In the genomic region with DNA sequence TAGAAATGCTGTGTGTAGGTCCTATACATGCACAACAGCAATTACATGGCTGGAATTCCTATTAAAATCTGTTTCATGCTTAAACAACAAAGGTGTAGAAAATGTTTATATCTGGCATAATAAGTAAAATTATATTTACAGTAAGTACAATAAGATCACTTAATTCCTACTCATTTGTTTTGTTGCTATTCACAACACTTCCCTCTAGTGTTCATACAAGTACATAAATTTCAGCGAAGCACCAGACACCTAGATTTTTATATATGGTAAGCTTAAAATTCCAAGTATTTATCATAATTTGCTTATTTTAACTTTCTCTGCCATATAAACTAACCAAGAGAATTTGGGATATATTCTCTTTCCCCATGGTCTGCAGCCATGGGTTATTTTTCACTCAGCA, we compare ENCODE assay signal across 11 cellular contexts. TPM values are rescaled to one million over a fixed set of nuclear protein-coding genes. Genes with fewer than 3 reads are reported as not detected.
DNase-seq lines count a peak whose midpoint lies in the region; ATAC-seq, FAIRE-seq and TF ChIP-seq lines count a peak whose summit lies in the region.
"Had no signal": no experiment of that assay in that cellular context is flagged by ENCODE, and none has a peak within 500 bp of the region (broad histone marks: within the 10 kb centered on the region; RNA-seq: fewer than 3 reads in every experiment).

No MANE protein-coding gene starts in this region.

- no peak for ATAC-seq in HG02852 (IDR thresholded peaks at IDR 0.05; ENCODE audit: unreplicated experiment)

- POLR2A ChIA-PET in CD8-positive, alpha-beta memory T cell (lab: Charles Lee) = no interaction called here

- H3K27ac ChIP-seq in CD8-positive, alpha-beta memory T cell (ENCODE audit: low read depth, low read length) = no peak overlapping the region

- FAIRE-seq in H54 (lab: Jason Lieb, UNC) = peak; percentile 30
- FAIRE-seq: keratinocyte had no signal

- CTCF ChIA-PET in CD8-positive, alpha-beta memory T cell (lab: Charles Lee) = no interaction called here

- no peak for TF ChIP-seq POLR2A in H54 (IDR thresholded peaks at IDR 0.05; ENCODE audit: low read depth, low read length)

- no peaks in the 10 kb centered on the region for H3K9me3 Mint-ChIP-seq in CD8-positive, alpha-beta memory T cell

- peaks cover 0 to 4% (median 0%) of the 10 kb centered on the region in 3 donors for H3K36me3 Mint-ChIP-seq in CD8-positive, alpha-beta memory T cell

- peaks cover 0 to 2% (median 1%) of the 10 kb centered on the region in 3 donors for H3K4me1 Mint-ChIP-seq in CD8-positive, alpha-beta memory T cell

- H3K9me3 ChIP-seq in CD8-positive, alpha-beta memory T cell (ENCODE audit: low read length) = no peaks in the 10 kb centered on the region

- no peaks in the 10 kb centered on the region for H3K36me3 ChIP-seq in CD8-positive, alpha-beta memory T cell (ENCODE audit: insufficient read depth, low read length)

- H3K4me3 ChIP-seq in foreskin fibroblast (ENCODE audit: low read depth in 1 of 2, low read length in 2 of 2) = no peak overlapping the region
- H3K4me3 ChIP-seq in CD8-positive, alpha-beta memory T cell (ENCODE audit: low read length) = no peak overlapping the region

- no peaks in the 10 kb centered on the region for H3K27me3 ChIP-seq in CD8-positive, alpha-beta memory T cell (ENCODE audit: insufficient read depth, low read length, poor library complexity, severe bottlenecking)

- peaks cover 0 to 4% of the 10 kb centered on the region in 2 donors for H3K27me3 Mint-ChIP-seq in CD8-positive, alpha-beta memory T cell

- no peaks in the 10 kb centered on the region for H3K4me1 ChIP-seq in CD8-positive, alpha-beta memory T cell (ENCODE audit: insufficient read depth, low read length)

- H3K4me3 Mint-ChIP-seq in CD8-positive, alpha-beta memory T cell = no peak overlapping the region

- DNase-seq in AML-193 (lab: John Stamatoyannopoulos, UW) (peak; percentile 30 to 46), H54 (ENCODE audit: insufficient read length, low spot score) (no peak), SKM-1 treated with dmso at 0.1 percent for 144 hours (lab: John Stamatoyannopoulos, UW; ENCODE audit: unreplicated experiment) (peak; percentile 45), foreskin fibroblast (peak in 1 of 2 donors; percentile 47), NK-92 (lab: John Stamatoyannopoulos, UW; ENCODE audit: unreplicated experiment) (no peak)
- DNase-seq in stimulated activated CD8-positive, alpha-beta memory T cell treated with anti-CD3 and anti-CD28 coated beads, Interleukin-4, amount 100 ng/mL, for 48 hours = no peak
- no peak for DNase-seq in CD8-positive, alpha-beta memory T cell
- DNase-seq: activated CD4-positive, alpha-beta T cell treated with anti-CD3 and anti-CD28 coated beads, Interleukin-2, amount 50 U/mL, for 4 hours; central memory CD4-positive, alpha-beta T cell had no signal

- H3K27ac Mint-ChIP-seq in CD8-positive, alpha-beta memory T cell = no peak overlapping the region

- TF ChIP-seq CTCF in foreskin fibroblast (IDR thresholded peaks at IDR 0.05; ENCODE audit: low read depth, low read length) = peak; percentile 36

RNA-seq across cellular contexts. Expression of gene ANK3, which starts 51.8 kb away (rescaled TPM):
- 10 to 100 TPM; 10.2 to 12.8 TPM for total RNA-seq in CD8-positive, alpha-beta memory T cell
- 11.8 TPM for polyA plus RNA-seq in CD8-positive, alpha-beta memory T cell

Comparison
In these comparisons a context has a peak if more than half of its experiments do, and no peak if none do; other contexts are left out.
1. DNase-seq: peak in AML-193 (2 of 2) and SKM-1 treated with dmso at 0.1 percent for 144 hours (single experiment); none in H54 (single experiment), stimulated activated CD8-positive, alpha-beta memory T cell treated with anti-CD3 and anti-CD28 coated beads, Interleukin-4, amount 100 ng/mL, for 48 hours (single experiment), NK-92 (single experiment) and CD8-positive, alpha-beta memory T cell (0 of 5).